ENCODE assay signal across 9 cellular contexts in genomic region chr17:3963214-3964201, GRCh38. TPM values are rescaled to one million over a fixed set of nuclear protein-coding genes. Genes with fewer than 3 reads are reported as not detected.
DNase-seq lines count a peak whose midpoint lies in the region; ATAC-seq, FAIRE-seq and TF ChIP-seq lines count a peak whose summit lies in the region.
"Had no signal": no experiment of that assay in that cellular context is flagged by ENCODE, and none has a peak within 500 bp of the region (broad histone marks: within the 10 kb centered on the region; RNA-seq: fewer than 3 reads in every experiment).

No MANE protein-coding gene starts in this region.

- H3K9me3 ChIP-seq in CD4-positive, alpha-beta memory T cell (ENCODE audit: control insufficient read depth in 1 of 2, low read length in 2 of 2) = no peaks in the 10 kb centered on the region
- no peaks in the 10 kb centered on the region for H3K9me3 ChIP-seq in left lung

- ATAC-seq in GM21528 (IDR thresholded peaks at IDR 0.05; ENCODE audit: low FRiP score, unreplicated experiment) (peak; percentile 24), left lung (no peak)

- no peaks in the 10 kb centered on the region for H3K27me3 Mint-ChIP-seq in CD4-positive, alpha-beta memory T cell
- H3K27me3 Mint-ChIP-seq in activated T-helper 1 cell treated with anti-CD3 and anti-CD28 coated beads, Interleukin-12 subunit alpha, Interleukin-12 subunit beta, Interleukin-2, Interleukin-4 antibody, amounts not matched to agents 30 ng/mL and 10 ng/mL and 1 ng/mL, durations not matched to agents 14 hours and 24 hours and 36 hours (ENCODE audit: insufficient read depth) = no peaks in the 10 kb centered on the region

- POLR2A ChIA-PET in CD4-positive, alpha-beta memory T cell (lab: Charles Lee; ENCODE audit: partially characterized antibody) = interaction anchor here (0.9 to 5.0 kb wide), 11 partner anchors 9 to 180 kb away, joined by 3 to 46 read pairs (median 4); partner anchors contain the start of genes CYB5D2 and ZZEF1

- peak; percentile 70 to 86 (median 80) for DNase-seq in CD4-positive, alpha-beta memory T cell
- DNase-seq in NOMO-1 (lab: John Stamatoyannopoulos, UW; ENCODE audit: unreplicated experiment in 2 of 2) (peak; percentile 51 to 79), left lung (peak; percentile 63 to 86), frontal cortex (ENCODE audit: low spot score in 2 of 2) (no peak), NCI-H2171 (lab: John Stamatoyannopoulos, UW) (no peak)
- peak; percentile 64 for DNase-seq in activated T-helper 1 cell treated with anti-CD3 and anti-CD28 coated beads, Interleukin-12 subunit alpha, Interleukin-12 subunit beta, Interleukin-2, Interleukin-4 antibody, amounts not matched to agents 30 ng/mL and 10 ng/mL and 1 ng/mL, durations not matched to agents 14 hours and 24 hours and 36 hours (ENCODE audit: low spot score)
- peak; percentile 23 to 29 for DNase-seq in stimulated activated CD8-positive, alpha-beta memory T cell treated with anti-CD3 and anti-CD28 coated beads, Interleukin-7, amount 100 ng/mL, for 1 hour (ENCODE audit: low read depth in 2 of 2)

- peaks cover 51% of the 10 kb centered on the region for H3K4me1 ChIP-seq in CD4-positive, alpha-beta memory T cell (ENCODE audit: insufficient read depth, low read length)
- H3K4me1 ChIP-seq in left lung = peaks cover 9 to 67% of the 10 kb centered on the region in 2 donors

- peaks cover 8 to 23% of the 10 kb centered on the region in 2 donors for H3K36me3 Mint-ChIP-seq in CD4-positive, alpha-beta memory T cell
- peaks cover 3% of the 10 kb centered on the region for H3K36me3 Mint-ChIP-seq in activated T-helper 1 cell treated with anti-CD3 and anti-CD28 coated beads, Interleukin-12 subunit alpha, Interleukin-12 subunit beta, Interleukin-2, Interleukin-4 antibody, amounts not matched to agents 30 ng/mL and 10 ng/mL and 1 ng/mL, durations not matched to agents 14 hours and 24 hours and 36 hours (ENCODE audit: low read depth)

- H3K27ac Mint-ChIP-seq in CD4-positive, alpha-beta memory T cell = peak overlapping the region; percentile 80 to 95 (median 87)
- peak overlapping the region; percentile 65 for H3K27ac Mint-ChIP-seq in activated T-helper 1 cell treated with anti-CD3 and anti-CD28 coated beads, Interleukin-12 subunit alpha, Interleukin-12 subunit beta, Interleukin-2, Interleukin-4 antibody, amounts not matched to agents 30 ng/mL and 10 ng/mL and 1 ng/mL, durations not matched to agents 14 hours and 24 hours and 36 hours

- H3K27ac ChIP-seq in CD4-positive, alpha-beta memory T cell (ENCODE audit: low read depth, low read length) = peak overlapping the region; percentile 62
- H3K27ac ChIP-seq in left lung = peak overlapping the region in 1 of 2 donors; percentile 90

- no peak for TF ChIP-seq CTCF in left lung (IDR thresholded peaks at IDR 0.05)

- H3K9me3 Mint-ChIP-seq in CD4-positive, alpha-beta memory T cell = no peaks in the 10 kb centered on the region
- no peaks in the 10 kb centered on the region for H3K9me3 Mint-ChIP-seq in activated T-helper 1 cell treated with anti-CD3 and anti-CD28 coated beads, Interleukin-12 subunit alpha, Interleukin-12 subunit beta, Interleukin-2, Interleukin-4 antibody, amounts not matched to agents 30 ng/mL and 10 ng/mL and 1 ng/mL, durations not matched to agents 14 hours and 24 hours and 36 hours

- CTCF ChIA-PET in CD4-positive, alpha-beta memory T cell (lab: Charles Lee; ENCODE audit: partially characterized antibody) = interaction anchor here (0.9 to 2.4 kb wide), 2 partner anchors 15 to 50 kb away, joined by 4 to 13 read pairs; no protein-coding TSS in a partner anchor

- peaks cover 5% of the 10 kb centered on the region for H3K36me3 ChIP-seq in CD4-positive, alpha-beta memory T cell (ENCODE audit: insufficient read depth, low read length)
- H3K36me3 ChIP-seq in left lung = no peaks in the 10 kb centered on the region

- no peak for FAIRE-seq in frontal cortex (lab: Jason Lieb, UNC)

- peak overlapping the region; percentile 88 to 92 (median 90) for H3K4me3 Mint-ChIP-seq in CD4-positive, alpha-beta memory T cell
- peak overlapping the region; percentile 89 for H3K4me3 Mint-ChIP-seq in activated T-helper 1 cell treated with anti-CD3 and anti-CD28 coated beads, Interleukin-12 subunit alpha, Interleukin-12 subunit beta, Interleukin-2, Interleukin-4 antibody, amounts not matched to agents 30 ng/mL and 10 ng/mL and 1 ng/mL, durations not matched to agents 14 hours and 24 hours and 36 hours

- peak overlapping the region; percentile 80 to 97 for H3K4me3 ChIP-seq in CD4-positive, alpha-beta memory T cell (ENCODE audit: low read length in 2 of 2)
- peak overlapping the region in 1 of 2 donors; percentile 66 for H3K4me3 ChIP-seq in left lung

- peaks cover 32 to 56% (median 48%) of the 10 kb centered on the region in 4 donors for H3K4me1 Mint-ChIP-seq in CD4-positive, alpha-beta memory T cell
- peaks cover 51% of the 10 kb centered on the region for H3K4me1 Mint-ChIP-seq in activated T-helper 1 cell treated with anti-CD3 and anti-CD28 coated beads, Interleukin-12 subunit alpha, Interleukin-12 subunit beta, Interleukin-2, Interleukin-4 antibody, amounts not matched to agents 30 ng/mL and 10 ng/mL and 1 ng/mL, durations not matched to agents 14 hours and 24 hours and 36 hours (ENCODE audit: low read depth)

- intact Hi-C loops in CD4-positive, alpha-beta memory T cell (cut with micrococcal nuclease) = loop anchor here (1.0 to 2.0 kb wide), 4 partner anchors 19 to 117 kb away; partner anchors contain the start of genes CAMKK1 and NCBP3
- intact Hi-C loops in activated T-helper 1 cell treated with anti-CD3 and anti-CD28 coated beads, Interleukin-12 subunit alpha, Interleukin-12 subunit beta, Interleukin-2, Interleukin-4 antibody, amounts not matched to agents 30 ng/mL and 10 ng/mL and 1 ng/mL, durations not matched to agents 14 hours and 24 hours and 36 hours (cut with micrococcal nuclease) = loop anchor here (1.0 to 5.0 kb wide), 6 partner anchors 19 to 241 kb away; partner anchors contain the start of genes CAMKK1, CYB5D2, HASPIN and NCBP3
- intact Hi-C loops in left lung (cut with DNase I) = no loop called here

- H3K27me3 ChIP-seq in CD4-positive, alpha-beta memory T cell (ENCODE audit: insufficient read depth, low read length) = no peaks in the 10 kb centered on the region
- H3K27me3 ChIP-seq in left lung = peaks cover 0 to 16% of the 10 kb centered on the region in 2 donors

RNA-seq across cellular contexts. Expression of gene ATP2A3, which starts 0.7 kb away (rescaled TPM):
- 100 to 1,000 TPM; 157 to 177 TPM for total RNA-seq in CD4-positive, alpha-beta memory T cell
- polyA plus RNA-seq in CD4-positive, alpha-beta memory T cell = 10 to 100 TPM; 34.4 to 89.0 TPM
- 107 and 111 TPM in 2 replicates for total RNA-seq in activated T-helper 1 cell treated with anti-CD3 and anti-CD28 coated beads, Interleukin-12 subunit alpha, Interleukin-12 subunit beta, Interleukin-2, Interleukin-4 antibody, amounts not matched to agents 30 ng/mL and 10 ng/mL and 1 ng/mL, durations not matched to agents 14 hours and 24 hours and 36 hours
- total RNA-seq in left lung = 10 to 100 TPM; 12.7 to 53.5 TPM
- 2.4 TPM for total RNA-seq in frontal cortex

RNA-seq across cellular contexts. Expression of gene P2RX1, which starts 47.2 kb away (rescaled TPM):
- not detected for total RNA-seq in CD4-positive, alpha-beta memory T cell
- not detected for polyA plus RNA-seq in CD4-positive, alpha-beta memory T cell
- total RNA-seq in activated T-helper 1 cell treated with anti-CD3 and anti-CD28 coated beads, Interleukin-12 subunit alpha, Interleukin-12 subunit beta, Interleukin-2, Interleukin-4 antibody, amounts not matched to agents 30 ng/mL and 10 ng/mL and 1 ng/mL, durations not matched to agents 14 hours and 24 hours and 36 hours = 0.13 and 0.34 TPM in 2 replicates
- total RNA-seq in left lung (10 to 100 TPM in 1 of 2 donors, 1 to 10 TPM in 1; 3.9 to 12.1 TPM), frontal cortex (not detected)
- polyA plus RNA-seq: fibroblast of lung had no signal

Comparison
In these comparisons a context has a peak if more than half of its experiments do, and no peak if none do; other contexts are left out.
1. DNase-seq: peak in CD4-positive, alpha-beta memory T cell (5 of 5), NOMO-1 (2 of 2), activated T-helper 1 cell treated with anti-CD3 and anti-CD28 coated beads, Interleukin-12 subunit alpha, Interleukin-12 subunit beta, Interleukin-2, Interleukin-4 antibody, amounts not matched to agents 30 ng/mL and 10 ng/mL and 1 ng/mL, durations not matched to agents 14 hours and 24 hours and 36 hours (single experiment), left lung (2 of 2) and stimulated activated CD8-positive, alpha-beta memory T cell treated with anti-CD3 and anti-CD28 coated beads, Interleukin-7, amount 100 ng/mL, for 1 hour (2 of 2); none in frontal cortex (0 of 2) and NCI-H2171 (single experiment).
2. intact Hi-C loops: an anchor here in CD4-positive, alpha-beta memory T cell (1.0 to 2.0 kb wide) and activated T-helper 1 cell treated with anti-CD3 and anti-CD28 coated beads, Interleukin-12 subunit alpha, Interleukin-12 subunit beta, Interleukin-2, Interleukin-4 antibody, amounts not matched to agents 30 ng/mL and 10 ng/mL and 1 ng/mL, durations not matched to agents 14 hours and 24 hours and 36 hours (1.0 to 5.0 kb wide); none called in left lung.